8 cellular contexts compared by ENCODE assay signal in genomic region chr10:73991846-73992245, GRCh38. TPM values are rescaled to one million over a fixed set of nuclear protein-coding genes. Genes with fewer than 3 reads are reported as not detected.
DNase-seq lines count a peak whose midpoint lies in the region; ATAC-seq, FAIRE-seq and TF ChIP-seq lines count a peak whose summit lies in the region.

No MANE protein-coding gene starts in this region.

- H3K4me1 Mint-ChIP-seq in HFFc6 (ENCODE audit: low read depth) = peaks cover 28% of the 10 kb centered on the region

- H3K27me3 Mint-ChIP-seq in HFFc6 (ENCODE audit: insufficient read depth) = no peaks in the 10 kb centered on the region; the same call in 1 of the 2 replicates

- H3K9me3 Mint-ChIP-seq in HFFc6 = no peaks in the 10 kb centered on the region

- H3K36me3 Mint-ChIP-seq in HFFc6 (ENCODE audit: low read depth) = no peaks in the 10 kb centered on the region

- peak; percentile 43 for ATAC-seq in HG03039 (IDR thresholded peaks at IDR 0.05; ENCODE audit: unreplicated experiment)
- no peak for ATAC-seq in HG03280 (IDR thresholded peaks at IDR 0.05; ENCODE audit: unreplicated experiment)

- intact Hi-C loops in cardiac septum (cut with DNase I) = no loop called here

- FAIRE-seq in urothelium cell line (lab: Jason Lieb, UNC) = no peak

- no peak for TF ChIP-seq CTCF in HFFc6 (IDR thresholded peaks at IDR 0.05)

- DNase-seq in activated CD4-positive, alpha-beta T cell treated with anti-CD3 and anti-CD28 coated beads for 24 hours (ENCODE audit: low read depth in 2 of 2) = peak; percentile 53 to 54
- DNase-seq in cardiac septum (ENCODE audit: low spot score) = peak; percentile 81
- peak; percentile 40 to 54 for DNase-seq in stimulated activated CD8-positive, alpha-beta memory T cell treated with anti-CD3 and anti-CD28 coated beads, Interleukin-7, amount 100 ng/mL, for 1 hour (ENCODE audit: low read depth in 2 of 2)
- DNase-seq in HFFc6 = no peak
- DNase-seq in HuH-7.5 (ENCODE audit: low spot score) = no peak
- DNase-seq in urothelium cell line (ENCODE audit: low spot score) = no peak

- no peak overlapping the region for H3K4me3 Mint-ChIP-seq in HFFc6

- H3K27ac Mint-ChIP-seq in HFFc6 = no peak overlapping the region

RNA-seq across cellular contexts. Expression of gene VCL, which starts 6.1 kb away (rescaled TPM):
- total RNA-seq in cardiac septum = 284 TPM
- total RNA-seq in HFFc6 (2021; fragmentation: NEBNext Ultra II Directional; extraction: Animal tissue kit (Norgen Biotek cat#: 25700)) = 100 to 1,000 TPM; 366 to 443 (median 406) TPM

Comparison
In these comparisons a context has a peak if more than half of its experiments do, and no peak if none do; other contexts are left out.
1. DNase-seq: peak in activated CD4-positive, alpha-beta T cell treated with anti-CD3 and anti-CD28 coated beads for 24 hours (2 of 2), cardiac septum (single experiment) and stimulated activated CD8-positive, alpha-beta memory T cell treated with anti-CD3 and anti-CD28 coated beads, Interleukin-7, amount 100 ng/mL, for 1 hour (2 of 2); none in HFFc6 (single experiment), HuH-7.5 (single experiment) and urothelium cell line (single experiment).